In the genomic region with DNA sequence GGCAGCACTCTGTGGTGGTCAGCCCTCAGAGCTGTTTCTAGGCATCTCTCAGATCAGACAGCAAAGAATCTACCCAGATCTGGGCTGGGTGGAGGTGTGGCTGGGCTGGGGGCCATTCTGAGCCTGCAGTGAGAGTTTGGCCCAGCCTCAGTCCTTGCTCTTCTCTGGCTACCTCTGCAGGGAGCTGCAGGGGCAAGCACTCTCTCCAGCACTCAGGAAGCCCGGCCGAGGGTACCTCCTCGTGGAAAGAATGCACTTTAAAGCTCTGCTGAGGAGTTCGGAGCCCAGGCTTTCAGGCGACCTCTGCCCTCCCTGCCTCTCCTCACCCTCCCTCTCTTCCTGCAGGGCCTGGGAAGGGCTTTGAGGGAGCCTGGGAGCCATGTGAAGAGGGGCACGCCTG, we compare ENCODE assay signal across 30 cellular contexts. TPM values are rescaled to one million over a fixed set of nuclear protein-coding genes. Genes with fewer than 3 reads are reported as not detected.
"Had no signal": no experiment of that assay in that cellular context is flagged by ENCODE, and none has a peak within 500 bp of the region (broad histone marks: within the 10 kb centered on the region; RNA-seq: fewer than 3 reads in every experiment).

No MANE protein-coding gene starts in this region.

- H3K4me3 ChIP-seq: body of pancreas, breast epithelium, MG63, PC-9, SJSA1 had no signal

- H3K4me1 ChIP-seq: body of pancreas, breast epithelium, SJSA1 had no signal

- H3K9me3 ChIP-seq: body of pancreas, breast epithelium, MG63, SJSA1, SK-N-SH had no signal

- H3K27ac ChIP-seq: body of pancreas, breast epithelium, PC-9, SJSA1 had no signal

- DNase-seq: activated CD4-positive, alpha-beta T cell treated with anti-CD3 and anti-CD28 coated beads, Interleukin-2, amount 10 ng/mL, durations not matched to agents 24 days and 14 days; activated CD4-positive, alpha-beta T cell treated with anti-CD3 and anti-CD28 coated beads, Interleukin-2, amount 50 U/mL, for 48 hours; activated CD8-positive, alpha-beta T cell treated with anti-CD3 and anti-CD28 coated beads, Interleukin-2, amount 10 ng/mL, durations not matched to agents 7 days and 5 days; activated effector memory CD4-positive, alpha-beta T cell treated with Interleukin-2 at 50 U/mL for 16 hours; activated naive CD4-positive, alpha-beta T cell treated with anti-CD3 and anti-CD28 coated beads, Interleukin-2, amount 50 U/mL, for 16 hours; activated naive CD8-positive, alpha-beta T cell treated with anti-CD3 and anti-CD28 coated beads, Interleukin-2, amount 10 ng/mL, durations not matched to agents 7 days and 5 days; activated T-cell treated with anti-CD3 and anti-CD28 coated beads, Interleukin-2, amount 50 U/mL, for 48 hours; Kasumi-1; KG1; MG63; NCI-H1048; NCI-H1105 treated with DMSO at 0.1 percent for 48 hours; NCI-H1436; NCI-H1694; NCI-H2029; NCI-H345; NCI-H526; NCI-H748 treated with DMSO at 0.1 percent for 48 hours; NK-92 treated with Interleukin-12 subunit alpha and Interleukin-12 subunit beta, amount 100 ng/mL, for 24 hours; PC-9; Right ventricle myocardium superior; SK-N-SH had no signal

- ATAC-seq: activated CD8-positive, alpha-beta T cell treated with anti-CD3 and anti-CD28 coated beads, Interleukin-2, amount 10 ng/mL, durations not matched to agents 7 days and 5 days; body of pancreas had no signal

- H3K27me3 ChIP-seq: body of pancreas, breast epithelium, MG63, SJSA1 had no signal

- H3K9me3 Mint-ChIP-seq: activated CD4-positive, alpha-beta T cell treated with anti-CD3 and anti-CD28 coated beads, Interleukin-2, amount 10 ng/mL, durations not matched to agents 24 days and 14 days; activated naive CD8-positive, alpha-beta T cell treated with anti-CD3 and anti-CD28 coated beads, Interleukin-2, amount 10 ng/mL, durations not matched to agents 7 days and 5 days; T-helper 1 cell treated with Interleukin-12 subunit alpha and Interleukin-12 subunit beta and Interleukin-4 antibody, amounts not matched to agents 30 μg/mL and 1 μg/mL, for 36 hours; T-helper 2 cell treated with Interferon-gamma antibody and Interleukin-4, amounts not matched to agents 5 μg/mL and 100 μg/mL, for 36 hours had no signal

- H3K27me3 Mint-ChIP-seq: activated CD4-positive, alpha-beta T cell treated with anti-CD3 and anti-CD28 coated beads, Interleukin-2, amount 10 ng/mL, durations not matched to agents 24 days and 14 days; activated naive CD8-positive, alpha-beta T cell treated with anti-CD3 and anti-CD28 coated beads, Interleukin-2, amount 10 ng/mL, durations not matched to agents 7 days and 5 days had no signal

- H3K4me3 Mint-ChIP-seq: activated CD4-positive, alpha-beta T cell treated with anti-CD3 and anti-CD28 coated beads, Interleukin-2, amount 10 ng/mL, durations not matched to agents 24 days and 14 days; activated CD8-positive, alpha-beta T cell treated with anti-CD3 and anti-CD28 coated beads, Interleukin-2, amount 10 ng/mL, durations not matched to agents 7 days and 5 days; activated naive CD8-positive, alpha-beta T cell treated with anti-CD3 and anti-CD28 coated beads, Interleukin-2, amount 10 ng/mL, durations not matched to agents 7 days and 5 days; T-helper 1 cell treated with Interleukin-12 subunit alpha and Interleukin-12 subunit beta and Interleukin-4 antibody, amounts not matched to agents 30 μg/mL and 1 μg/mL, for 36 hours; T-helper 2 cell treated with Interferon-gamma antibody and Interleukin-4, amounts not matched to agents 5 μg/mL and 100 μg/mL, for 36 hours had no signal

- H3K27ac Mint-ChIP-seq: activated CD4-positive, alpha-beta T cell treated with anti-CD3 and anti-CD28 coated beads, Interleukin-2, amount 10 ng/mL, durations not matched to agents 24 days and 14 days; activated CD8-positive, alpha-beta T cell treated with anti-CD3 and anti-CD28 coated beads, Interleukin-2, amount 10 ng/mL, durations not matched to agents 7 days and 5 days; activated naive CD8-positive, alpha-beta T cell treated with anti-CD3 and anti-CD28 coated beads, Interleukin-2, amount 10 ng/mL, durations not matched to agents 7 days and 5 days; T-helper 1 cell treated with Interleukin-12 subunit alpha and Interleukin-12 subunit beta and Interleukin-4 antibody, amounts not matched to agents 30 μg/mL and 1 μg/mL, for 36 hours; T-helper 2 cell treated with Interferon-gamma antibody and Interleukin-4, amounts not matched to agents 5 μg/mL and 100 μg/mL, for 36 hours had no signal

- H3K4me1 Mint-ChIP-seq: activated CD4-positive, alpha-beta T cell treated with anti-CD3 and anti-CD28 coated beads, Interleukin-2, amount 10 ng/mL, durations not matched to agents 24 days and 14 days; activated naive CD8-positive, alpha-beta T cell treated with anti-CD3 and anti-CD28 coated beads, Interleukin-2, amount 10 ng/mL, durations not matched to agents 7 days and 5 days had no signal

RNA-seq across cellular contexts. Expression of a gene that starts 31.2 kb away (rescaled TPM):
- total RNA-seq: activated CD8-positive, alpha-beta T cell treated with anti-CD3 and anti-CD28 coated beads, Interleukin-2, amount 10 ng/mL, durations not matched to agents 7 days and 5 days; activated naive CD8-positive, alpha-beta T cell treated with anti-CD3 and anti-CD28 coated beads, Interleukin-2, amount 10 ng/mL, durations not matched to agents 7 days and 5 days; astrocyte; body of pancreas; breast epithelium; cardiac septum; NCI-H460; PC-9; Right ventricle myocardium superior; SJSA1 had no signal

RNA-seq across cellular contexts. Expression of a gene that starts 40.1 kb away (rescaled TPM):
- total RNA-seq: activated CD8-positive, alpha-beta T cell treated with anti-CD3 and anti-CD28 coated beads, Interleukin-2, amount 10 ng/mL, durations not matched to agents 7 days and 5 days; NCI-H460; SJSA1 had no signal
